In the genomic region with DNA sequence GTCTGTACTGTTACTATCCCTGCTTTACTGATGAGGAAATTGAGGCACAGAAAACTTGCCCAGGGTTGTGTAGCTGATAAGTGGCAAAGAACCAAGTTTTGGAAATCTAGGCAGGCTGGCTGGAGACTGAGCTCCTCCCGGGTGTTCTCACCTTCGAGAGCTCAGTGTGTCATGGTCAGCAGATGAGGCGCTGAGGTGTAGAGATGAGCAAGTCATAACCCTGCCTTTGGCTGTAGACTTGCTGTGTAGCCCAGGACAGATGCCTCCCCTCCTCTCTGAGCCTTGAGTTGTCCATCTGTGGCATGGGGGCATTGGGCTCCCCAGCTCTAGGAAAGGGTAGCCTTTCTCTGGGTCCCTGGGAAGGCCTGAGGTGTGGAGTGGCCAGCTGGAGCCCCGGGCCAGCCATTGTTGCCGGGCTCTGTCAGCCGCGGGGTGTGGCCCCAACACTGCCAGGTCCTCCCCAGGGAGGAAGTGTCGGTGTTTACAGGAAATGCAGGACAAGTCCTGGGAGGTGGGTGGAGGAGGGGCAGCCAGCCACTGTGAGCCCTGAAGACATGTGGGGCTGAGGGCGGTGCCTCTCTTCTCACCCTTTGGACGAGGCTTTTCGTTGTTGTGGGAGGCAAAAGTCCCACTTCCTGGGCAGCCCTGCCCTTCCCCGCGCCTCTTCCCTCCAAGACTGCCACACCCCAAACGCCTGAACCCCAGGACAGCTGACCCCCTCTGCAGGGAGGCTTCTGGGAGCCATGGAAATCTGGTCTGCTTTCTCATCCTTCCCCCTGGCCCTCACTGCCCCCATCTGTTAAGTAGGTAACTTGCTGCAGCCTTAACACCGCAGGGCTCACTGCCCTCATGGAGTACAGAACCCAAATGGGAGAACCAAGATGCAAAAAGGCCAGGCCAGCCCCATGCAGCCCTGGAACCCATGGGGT, we compare ENCODE assay signal across 11 cellular contexts. TPM values are rescaled to one million over a fixed set of nuclear protein-coding genes. Genes with fewer than 3 reads are reported as not detected.
DNase-seq lines count a peak whose midpoint lies in the region; FAIRE-seq and TF ChIP-seq lines count a peak whose summit lies in the region.
"Had no signal": no experiment of that assay in that cellular context is flagged by ENCODE, and none has a peak within 500 bp of the region (broad histone marks: within the 10 kb centered on the region; RNA-seq: fewer than 3 reads in every experiment).

No MANE protein-coding gene starts in this region.

- peaks cover 7 to 28% (median 20%) of the 10 kb centered on the region in 4 donors for H3K4me1 Mint-ChIP-seq in CD4-positive, alpha-beta memory T cell

- H3K4me1 ChIP-seq in adrenal gland (replicated peaks in 1 of 2): peaks cover 0 to 8% of the 10 kb centered on the region in 2 donors
- H3K4me1 ChIP-seq in CD4-positive, alpha-beta memory T cell (ENCODE audit: insufficient read depth, low read length): peaks cover 14% of the 10 kb centered on the region

- 38 to 42% (median 40%) methylated on average over 11 to 15 of the region's 15 CpGs for WGBS in adrenal gland, 4 donors

- TF ChIP-seq POLR2A in adrenal gland (IDR thresholded peaks at IDR 0.05) (no peak), GM12891 (IDR thresholded peaks at IDR 0.05; ENCODE audit: low read depth, low read length) (no peak)

- peak overlapping the region in 3 of 7 donors; percentile 12 to 47 (median 36) for H3K27ac Mint-ChIP-seq in CD4-positive, alpha-beta memory T cell

- CTCF ChIA-PET in CD4-positive, alpha-beta memory T cell (lab: Charles Lee; ENCODE audit: partially characterized antibody): interaction anchor here (1.0 to 2.0 kb wide), 4 partner anchors 13 to 196 kb away, joined by 3 to 6 read pairs (median 3); a partner anchor contains a TSS

- FAIRE-seq in GM12891 (lab: Jason Lieb, UNC) (no peak), D721Med (lab: Jason Lieb, UNC) (no peak)

- H3K9me3 ChIP-seq in adrenal gland (replicated peaks in 1 of 3): no peaks in the 10 kb centered on the region
- H3K9me3 ChIP-seq in CD4-positive, alpha-beta memory T cell (ENCODE audit: control insufficient read depth in 1 of 2, low read length in 2 of 2): no peaks in the 10 kb centered on the region
- H3K9me3 ChIP-seq: neutrophil, thoracic aorta had no signal

- POLR2A ChIA-PET in CD4-positive, alpha-beta memory T cell (lab: Charles Lee; ENCODE audit: partially characterized antibody): interaction anchor here (0.7 kb wide), 1 partner anchor 38 kb away, joined by 3 read pairs; no protein-coding TSS in a partner anchor

- DNase-seq in A172 (ENCODE audit: low spot score): peak; percentile 36
- peak; percentile 77 for DNase-seq in H4 (ENCODE audit: low spot score)
- peak in 4 of 7 donors; percentile 15 to 62 (median 34) for DNase-seq in adrenal gland
- peak; percentile 51 for DNase-seq in left kidney (ENCODE audit: low read depth, low spot score)
- no peak for DNase-seq in CD4-positive, alpha-beta memory T cell
- DNase-seq in GM12891 (ENCODE audit: insufficient read length, low spot score): no peak
- DNase-seq in SKM-1 (lab: John Stamatoyannopoulos, UW; ENCODE audit: unreplicated experiment): no peak
- DNase-seq in D721Med (ENCODE audit: insufficient read length, low spot score): no peak
- DNase-seq: central memory CD4-positive, alpha-beta T cell had no signal

- TF ChIP-seq CTCF in adrenal gland (IDR thresholded peaks at IDR 0.05): no peak
- TF ChIP-seq CTCF in D721Med (IDR thresholded peaks at IDR 0.05; ENCODE audit: insufficient read depth, missing control alignments): no peak

- H3K36me3 Mint-ChIP-seq in CD4-positive, alpha-beta memory T cell: no peaks in the 10 kb centered on the region

- peaks cover 2 to 5% of the 10 kb centered on the region in 2 donors for H3K27me3 Mint-ChIP-seq in CD4-positive, alpha-beta memory T cell

- H3K4me3 ChIP-seq in adrenal gland: no peak overlapping the region
- H3K4me3 ChIP-seq in CD4-positive, alpha-beta memory T cell (ENCODE audit: low read length in 2 of 2): no peak overlapping the region
- H3K4me3 ChIP-seq: thoracic aorta had no signal

- intact Hi-C loops in adrenal gland (cut with DNase I): no loop called here
- intact Hi-C loops in CD4-positive, alpha-beta memory T cell (cut with micrococcal nuclease): no loop called here

- H3K36me3 ChIP-seq in adrenal gland (replicated peaks in 1 of 2): no peaks in the 10 kb centered on the region
- H3K36me3 ChIP-seq in CD4-positive, alpha-beta memory T cell (ENCODE audit: insufficient read depth, low read length): no peaks in the 10 kb centered on the region
- H3K36me3 ChIP-seq: neutrophil, thoracic aorta had no signal

- H3K9me3 Mint-ChIP-seq in CD4-positive, alpha-beta memory T cell: peaks cover 0 to 3% (median 0%) of the 10 kb centered on the region in 8 donors

- H3K27me3 ChIP-seq in adrenal gland: no peaks in the 10 kb centered on the region
- H3K27me3 ChIP-seq in CD4-positive, alpha-beta memory T cell (ENCODE audit: insufficient read depth, low read length): no peaks in the 10 kb centered on the region

- H3K27ac ChIP-seq in adrenal gland: peak overlapping the region in 1 of 5 donors; percentile 45
- no peak overlapping the region for H3K27ac ChIP-seq in CD4-positive, alpha-beta memory T cell (ENCODE audit: low read depth, low read length)
- H3K27ac ChIP-seq: neutrophil, thoracic aorta had no signal

- H3K4me3 Mint-ChIP-seq in CD4-positive, alpha-beta memory T cell: peak overlapping the region in 1 of 8 donors; percentile 24

TF ChIP-seq in GM12891, 5 proteins besides CTCF, POLR2A, EP300 and RAD21:
- TF ChIP-seq PAX5 (IDR thresholded peaks at IDR 0.05; ENCODE audit: insufficient read depth, low read length, severe bottlenecking): no peak
- no peak for TF ChIP-seq TAF1 (IDR thresholded peaks at IDR 0.05; ENCODE audit: low read depth, low read length)
- TF ChIP-seq POU2F2 (IDR thresholded peaks at IDR 0.05; ENCODE audit: low read depth, low read length): no peak
- no peak for TF ChIP-seq SPI1 (IDR thresholded peaks at IDR 0.05; ENCODE audit: low read depth, low read length)
- no peak for TF ChIP-seq POLR2AphosphoS5 (IDR thresholded peaks at IDR 0.05; ENCODE audit: low read depth, low read length)

RNA-seq across cellular contexts. Expression of a gene that starts 29.1 kb away (rescaled TPM):
- not detected in 2 replicates for total RNA-seq in A172 (2014; rRNA removed; shearing (Covaris generic))
- 0.17 TPM in 1 of 2 replicates, not detected in the other for total RNA-seq in H4 (2014; rRNA removed; shearing (Covaris generic))
- 10 to 100 TPM in 7 of 8 donors, 1 to 10 TPM in 1; 8.9 to 21.4 (median 16.5) TPM for total RNA-seq in adrenal gland
- polyA plus RNA-seq in adrenal gland: 1 to 10 TPM; 4.9 to 9.3 (median 7.0) TPM
- total RNA-seq in CD4-positive, alpha-beta memory T cell: under 1 TPM in 1 of 2 experiments, not detected in 1; 0.06 TPM
- not detected for polyA plus RNA-seq in CD4-positive, alpha-beta memory T cell
- polyA plus RNA-seq in GM12891 (2012; ENCODE audit: low read depth, missing spikeins): 0.10 TPM

Comparison
In these comparisons a context has a peak if more than half of its experiments do, and no peak if none do; other contexts are left out.
1. DNase-seq: peak in A172 (single experiment), H4 (single experiment), adrenal gland (4 of 7) and left kidney (single experiment); none in CD4-positive, alpha-beta memory T cell (0 of 5), GM12891 (single experiment), SKM-1 (single experiment) and D721Med (single experiment).